In genomic region chr6:40822619-40823018, GRCh38 we compare ENCODE assay signal across 14 cellular contexts.
"Had no signal": no experiment of that assay in that cellular context is flagged by ENCODE, and none has a peak within 500 bp of the region (broad histone marks: within the 10 kb centered on the region; RNA-seq: fewer than 3 reads in every experiment).

No MANE protein-coding gene starts in this region.

- H3K4me3 Mint-ChIP-seq: activated naive CD8-positive, alpha-beta T cell treated with anti-CD3 and anti-CD28 coated beads, Interleukin-2, amount 10 ng/mL, durations not matched to agents 7 days and 5 days; neural crest cell; stimulated activated naive CD8-positive, alpha-beta T cell treated with anti-CD3 and anti-CD28 coated beads, Interleukin-15, amount 100 ng/mL, for 72 hours had no signal

- H3K9me3 Mint-ChIP-seq: activated naive CD8-positive, alpha-beta T cell treated with anti-CD3 and anti-CD28 coated beads, Interleukin-2, amount 10 ng/mL, durations not matched to agents 7 days and 5 days; neural crest cell had no signal

- H3K36me3 Mint-ChIP-seq: activated naive CD8-positive, alpha-beta T cell treated with anti-CD3 and anti-CD28 coated beads, Interleukin-2, amount 10 ng/mL, durations not matched to agents 7 days and 5 days had no signal

- ATAC-seq: stimulated activated naive CD8-positive, alpha-beta T cell treated with anti-CD3 and anti-CD28 coated beads, Interleukin-15, amount 100 ng/mL, for 72 hours; upper lobe of right lung had no signal

- H3K4me3 ChIP-seq: testis, upper lobe of right lung had no signal

- DNase-seq: activated CD4-positive, alpha-beta T cell treated with anti-CD3 and anti-CD28 coated beads, Interleukin-2, amount 50 U/mL, for 4 hours; activated CD4-positive, CD25-positive, alpha-beta regulatory T cell treated with anti-CD3 and anti-CD28 coated beads, Interleukin-2, amount 50 U/mL, for 72 hours; activated gamma-delta T cell; activated naive CD8-positive, alpha-beta T cell treated with anti-CD3 and anti-CD28 coated beads, Interleukin-2, amount 10 ng/mL, durations not matched to agents 7 days and 5 days; activated T-cell treated with anti-CD3 and anti-CD28 coated beads, Interleukin-2, amount 50 U/mL, for 1 hour; cortex of kidney; effector CD8-positive, alpha-beta T cell; stimulated activated CD4-positive, alpha-beta T cell treated with anti-CD3 and anti-CD28 coated beads, Interleukin-4, amount 100 ng/mL, for 1 hour; stimulated activated CD8-positive, alpha-beta memory T cell treated with anti-CD3 and anti-CD28 coated beads, Interleukin-4, amount 100 ng/mL, for 48 hours; stimulated activated naive CD8-positive, alpha-beta T cell treated with anti-CD3 and anti-CD28 coated beads, Interleukin-15, amount 100 ng/mL, for 72 hours; T-helper 2 cell; testis; upper lobe of right lung had no signal

- H3K27ac Mint-ChIP-seq: activated naive CD8-positive, alpha-beta T cell treated with anti-CD3 and anti-CD28 coated beads, Interleukin-2, amount 10 ng/mL, durations not matched to agents 7 days and 5 days had no signal

- H3K4me1 Mint-ChIP-seq: activated naive CD8-positive, alpha-beta T cell treated with anti-CD3 and anti-CD28 coated beads, Interleukin-2, amount 10 ng/mL, durations not matched to agents 7 days and 5 days had no signal
